ENCODE assay signal across 10 cellular contexts in genomic region chr1:155077758-155078495, GRCh38. TPM values are rescaled to one million over a fixed set of nuclear protein-coding genes. Genes with fewer than 3 reads are reported as not detected.
A peak's percentile ranks its signal among the peaks of the same experiment; 100 is the strongest.
DNase-seq lines count a peak whose midpoint lies in the region; ATAC-seq and TF ChIP-seq lines count a peak whose summit lies in the region.
"Had no signal": no experiment of that assay in that cellular context is flagged by ENCODE, and none has a peak within 500 bp of the region (broad histone marks: within the 10 kb centered on the region; RNA-seq: fewer than 3 reads in every experiment).

No MANE protein-coding gene starts in this region.

- H3K4me2 ChIP-seq in BLaER1, result peak overlapping the region; percentile 100

- H3K36me3 Mint-ChIP-seq in brain, result no peaks in the 10 kb centered on the region
- H3K36me3 Mint-ChIP-seq in naive thymus-derived CD8-positive, alpha-beta T cell, result no peaks in the 10 kb centered on the region

- CTCF ChIA-PET in HEK293 (lab: Yijun Ruan, JAX), result interaction anchor here (0.7 to 1.7 kb wide), 6 partner anchors 14 to 307 kb away, joined by 3 to 8 read pairs (median 4); partner anchors contain the start of gene EFNA4

- no peak for ATAC-seq in naive thymus-derived CD8-positive, alpha-beta T cell
- ATAC-seq in GM21737 (IDR thresholded peaks at IDR 0.05; ENCODE audit: unreplicated experiment), result no peak

- peaks cover 0 to 6% (median 0%) of the 10 kb centered on the region in 5 experiments for H3K9me3 Mint-ChIP-seq in brain
- H3K9me3 Mint-ChIP-seq in naive thymus-derived CD8-positive, alpha-beta T cell, result no peaks in the 10 kb centered on the region

- no peak for DNase-seq in naive thymus-derived CD8-positive, alpha-beta T cell
- DNase-seq in effector CD8-positive, alpha-beta T cell (lab: John Stamatoyannopoulos, UW), result no peak
- DNase-seq in pons (ENCODE audit: low spot score) (no peak), AG20443 (ENCODE audit: low spot score) (no peak)

- TF ChIP-seq CTCF in HEK293 (tag by site-specific recombination; IDR thresholded peaks at IDR 0.05) (no peak), brain (conservative IDR thresholded peaks at IDR 0.05) (no peak)

- H3K9me3 ChIP-seq in BLaER1 (no peaks in the 10 kb centered on the region), HEK293 (ENCODE audit: control insufficient read depth, insufficient read depth, low read depth, low read length) (no peaks in the 10 kb centered on the region)
- H3K9me3 ChIP-seq: SJSA1 had no signal

- H3K27ac Mint-ChIP-seq in brain, result peak overlapping the region; percentile 3 to 68 (median 13)
- H3K27ac Mint-ChIP-seq in naive thymus-derived CD8-positive, alpha-beta T cell, result peak overlapping the region in 2 of 10 donors; percentile 0 to 71

- peaks cover 18% of the 10 kb centered on the region for H3K27me3 Mint-ChIP-seq in brain
- H3K27me3 Mint-ChIP-seq in naive thymus-derived CD8-positive, alpha-beta T cell, result peaks cover 12 to 30% (median 19%) of the 10 kb centered on the region in 5 donors

- POLR2A ChIA-PET in HEK293 (lab: Yijun Ruan, JAX), result interaction anchor here (0.6 to 2.6 kb wide), 4 partner anchors 13 to 1156 kb away, joined by 3 to 8 read pairs (median 6); partner anchors contain the start of genes ADAM15 and PMVK
- POLR2A ChIA-PET in naive thymus-derived CD8-positive, alpha-beta T cell (lab: Charles Lee), result interaction anchor here (0.7 to 1.4 kb wide), 2 partner anchors 14 to 32 kb away, joined by 4 to 7 read pairs; partner anchors contain the start of gene EFNA4

- H3K4me1 ChIP-seq in BLaER1 (peaks cover 100% of the 10 kb centered on the region), HEK293 (ENCODE audit: control insufficient read depth, insufficient read depth, low read length) (peaks cover 9% of the 10 kb centered on the region; the same call in 1 of the 2 replicates)

- H3K27ac ChIP-seq in BLaER1 (0 out of 2 replicates have a peak overlapping the region, but pooled peaks have one; percentile 75), HEK293 (ENCODE audit: extremely low read depth, low read depth, low read length) (no peak overlapping the region)
- H3K27ac ChIP-seq: SJSA1 had no signal

- no peaks in the 10 kb centered on the region for H3K36me3 ChIP-seq in BLaER1
- no peaks in the 10 kb centered on the region for H3K36me3 ChIP-seq in HEK293 (ENCODE audit: control insufficient read depth in 2 of 2, insufficient read depth in 1 of 2, low read length in 2 of 2)
- H3K36me3 ChIP-seq: SJSA1 had no signal

- H3K9ac ChIP-seq in BLaER1, result peak overlapping the region; percentile 75

- peak overlapping the region; percentile 70; the same call in 1 of the 2 replicates for H3K4me3 ChIP-seq in BLaER1
- H3K4me3 ChIP-seq in HEK293 (ENCODE audit: low read depth, low read length), result no peak overlapping the region

- peaks cover 41% of the 10 kb centered on the region for H4K20me1 ChIP-seq in BLaER1

- peaks cover 42% of the 10 kb centered on the region for H3K27me3 ChIP-seq in BLaER1

- peak overlapping the region; percentile 92 to 98 (median 97) for H3K4me3 Mint-ChIP-seq in brain
- H3K4me3 Mint-ChIP-seq in naive thymus-derived CD8-positive, alpha-beta T cell, result peak overlapping the region; percentile 42 to 88 (median 60)

- peaks cover 55% of the 10 kb centered on the region for H3K4me1 Mint-ChIP-seq in brain
- H3K4me1 Mint-ChIP-seq in naive thymus-derived CD8-positive, alpha-beta T cell, result peaks cover 20 to 48% (median 46%) of the 10 kb centered on the region in 4 donors

TF ChIP-seq in HEK293, 187 proteins besides CTCF, POLR2A, EP300 and RAD21 (continues in another document):
- TF ChIP-seq ZNF274 (IDR thresholded peaks at IDR 0.05; ENCODE audit: low read length) (no peak), ZNF274 (tag by site-specific recombination; IDR thresholded peaks at IDR 0.05; ENCODE audit: borderline replicate concordance) (no peak), ZNF175 (tag by site-specific recombination; IDR thresholded peaks at IDR 0.05) (no peak), KLF9 (tag by site-specific recombination; IDR thresholded peaks at IDR 0.05; ENCODE audit: low read depth) (no peak), ZNF670 (tag by site-specific recombination; IDR thresholded peaks at IDR 0.05; ENCODE audit: low read depth) (no peak), HIC1 (tag by site-specific recombination; IDR thresholded peaks at IDR 0.05) (0 out of 2 replicates have a peak, but pooled peaks have one; percentile 32), ZNF560 (tag by site-specific recombination; IDR thresholded peaks at IDR 0.05; ENCODE audit: borderline replicate concordance) (no peak), ZNF664 (tag by site-specific recombination; IDR thresholded peaks at IDR 0.05) (no peak), ZNF548 (tag by site-specific recombination; IDR thresholded peaks at IDR 0.05) (no peak), ZNF473 (tag by site-specific recombination; IDR thresholded peaks at IDR 0.05) (no peak), ZNF132 (tag by site-specific recombination; IDR thresholded peaks at IDR 0.05; ENCODE audit: borderline replicate concordance) (no peak), ZSCAN16 (tag by site-specific recombination; IDR thresholded peaks at IDR 0.05) (no peak), KLF8 (tag by site-specific recombination; IDR thresholded peaks at IDR 0.05) (no peak; the same call in 1 of the 2 replicates), GLIS2 (tag by site-specific recombination; IDR thresholded peaks at IDR 0.05) (peak; percentile 39; the same call in 1 of the 2 replicates), ZNF639 (tag by site-specific recombination; IDR thresholded peaks at IDR 0.05) (peak; percentile 15; the same call in 1 of the 2 replicates)
- TF ChIP-seq, protein P1, sequence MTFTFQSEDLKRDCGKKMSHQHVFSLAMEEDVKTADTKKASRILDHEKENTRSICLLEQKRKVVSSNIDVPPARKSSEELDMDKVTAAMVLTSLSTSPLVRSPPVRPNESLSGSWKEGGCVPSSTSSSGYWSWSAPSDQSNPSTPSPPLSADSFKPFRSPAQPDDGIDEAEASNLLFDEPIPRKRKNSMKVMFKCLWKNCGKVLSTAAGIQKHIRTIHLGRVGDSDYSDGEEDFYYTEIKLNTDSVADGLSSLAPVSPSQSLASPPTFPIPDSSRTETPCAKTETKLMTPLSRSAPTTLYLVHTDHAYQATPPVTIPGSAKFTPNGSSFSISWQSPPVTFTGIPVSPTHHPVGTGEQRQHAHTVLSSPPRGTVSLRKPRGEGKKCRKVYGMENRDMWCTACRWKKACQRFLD (tag by site-specific recombination; IDR thresholded peaks at IDR 0.05), result no peak
- TF ChIP-seq, protein P2, sequence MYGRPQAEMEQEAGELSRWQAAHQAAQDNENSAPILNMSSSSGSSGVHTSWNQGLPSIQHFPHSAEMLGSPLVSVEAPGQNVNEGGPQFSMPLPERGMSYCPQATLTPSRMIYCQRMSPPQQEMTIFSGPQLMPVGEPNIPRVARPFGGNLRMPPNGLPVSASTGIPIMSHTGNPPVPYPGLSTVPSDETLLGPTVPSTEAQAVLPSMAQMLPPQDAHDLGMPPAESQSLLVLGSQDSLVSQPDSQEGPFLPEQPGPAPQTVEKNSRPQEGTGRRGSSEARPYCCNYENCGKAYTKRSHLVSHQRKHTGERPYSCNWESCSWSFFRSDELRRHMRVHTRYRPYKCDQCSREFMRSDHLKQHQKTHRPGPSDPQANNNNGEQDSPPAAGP (tag by site-specific recombination; IDR thresholded peaks at IDR 0.05), result peak; percentile 69

RNA-seq across cellular contexts. Expression of gene EFNA3, which starts 0.7 kb away (rescaled TPM):
- 34.9 TPM for polyA plus RNA-seq in brain (ENCODE audit: insufficient read depth, low read depth, low replicate concordance)
- 1 to 10 TPM in 1 of 2 experiments, under 1 TPM in 1; 0.88 to 1.2 TPM for total RNA-seq in naive thymus-derived CD8-positive, alpha-beta T cell
- polyA plus RNA-seq in naive thymus-derived CD8-positive, alpha-beta T cell, result 1 to 10 TPM in 1 of 3 donors, under 1 TPM in 2; 0.53 to 1.3 (median 0.56) TPM

RNA-seq across cellular contexts. Expression of gene EFNA4, which starts 14.4 kb away (rescaled TPM):
- polyA plus RNA-seq in brain (ENCODE audit: insufficient read depth, low read depth, low replicate concordance), result 1.6 TPM
- 1 to 10 TPM; 4.6 to 5.3 TPM for total RNA-seq in naive thymus-derived CD8-positive, alpha-beta T cell
- 1 to 10 TPM; 1.0 to 2.6 (median 1.1) TPM for polyA plus RNA-seq in naive thymus-derived CD8-positive, alpha-beta T cell

RNA-seq across cellular contexts. Expression of gene ADAM15, which starts 26.8 kb away (rescaled TPM):
- polyA plus RNA-seq in brain (ENCODE audit: insufficient read depth, low read depth, low replicate concordance), result 40.1 TPM
- total RNA-seq in naive thymus-derived CD8-positive, alpha-beta T cell, result 10 to 100 TPM; 21.1 to 21.9 TPM
- 1 to 10 TPM; 2.8 to 4.5 (median 3.1) TPM for polyA plus RNA-seq in naive thymus-derived CD8-positive, alpha-beta T cell

RNA-seq across cellular contexts. Expression of gene DCST1, which starts 44.3 kb away (rescaled TPM):
- polyA plus RNA-seq in brain (ENCODE audit: insufficient read depth, low read depth, low replicate concordance), result not detected
- not detected for total RNA-seq in naive thymus-derived CD8-positive, alpha-beta T cell
- polyA plus RNA-seq in naive thymus-derived CD8-positive, alpha-beta T cell, result not detected
- total RNA-seq: HT1080, SJSA1 had no signal

RNA-seq across cellular contexts. Expression of gene DCST2, which starts 44.3 kb away (rescaled TPM):
- polyA plus RNA-seq in brain (ENCODE audit: insufficient read depth, low read depth, low replicate concordance), result 0.81 TPM
- 1 to 10 TPM in 1 of 2 experiments, under 1 TPM in 1; 0.83 to 1.1 TPM for total RNA-seq in naive thymus-derived CD8-positive, alpha-beta T cell
- not detected for polyA plus RNA-seq in naive thymus-derived CD8-positive, alpha-beta T cell
- total RNA-seq: SJSA1 had no signal

Comparison
In these comparisons a context has a peak if more than half of its experiments do, and no peak if none do; other contexts are left out.
1. RNA of gene EFNA3, which starts 0.7 kb away (polyA plus RNA-seq): 34.9 TPM in brain (single experiment); 0.53 to 1.3 TPM in naive thymus-derived CD8-positive, alpha-beta T cell; every median in the first group is over 10 times any median in the second.